8 cellular contexts compared by ENCODE assay signal in the genomic region with DNA sequence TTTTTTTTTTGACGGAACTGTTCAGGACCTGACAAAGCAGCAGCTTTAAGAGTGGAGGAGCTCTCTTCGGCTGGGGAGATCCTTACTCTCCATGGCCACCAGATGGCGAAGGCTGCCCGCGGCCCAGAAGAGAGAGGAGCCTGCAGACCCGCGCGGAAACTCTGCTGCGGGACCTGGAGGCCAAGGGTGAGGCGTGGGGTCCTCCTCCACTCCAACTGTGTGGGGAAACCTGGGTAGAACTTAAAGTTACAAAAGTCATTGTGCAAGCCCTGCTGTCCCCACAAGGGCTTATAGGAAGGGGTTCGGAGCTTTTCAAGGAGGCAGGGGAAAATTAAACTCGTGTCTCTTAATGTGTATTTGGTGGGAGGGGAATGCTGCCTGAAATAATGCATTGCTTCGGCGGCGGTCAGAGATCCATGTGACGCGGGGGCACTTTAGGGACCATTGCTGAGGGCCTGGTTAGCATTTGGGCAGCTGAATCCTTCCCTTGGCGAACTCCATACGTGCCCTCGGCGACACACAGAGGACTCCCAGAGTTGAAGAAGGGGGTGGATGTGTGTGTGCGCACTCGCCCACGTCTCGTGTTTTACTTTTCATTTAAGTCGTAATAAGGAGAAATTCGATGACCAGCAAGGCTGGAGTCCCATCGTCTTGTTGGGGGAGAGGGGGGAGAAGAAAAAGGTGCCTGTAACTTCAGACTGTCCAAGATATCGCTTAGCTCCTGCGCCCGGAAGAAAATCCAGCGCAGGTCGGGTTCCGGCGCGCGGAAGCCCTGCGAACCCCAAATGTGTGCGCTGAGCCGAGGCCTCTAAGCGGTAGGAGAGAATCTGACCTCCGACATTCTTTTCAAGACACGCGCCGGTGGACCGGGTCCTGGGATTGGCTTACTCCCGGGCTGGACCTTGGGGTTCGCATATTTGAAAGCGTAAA. TPM values are rescaled to one million over a fixed set of nuclear protein-coding genes. Genes with fewer than 3 reads are reported as not detected.
DNase-seq lines count a peak whose midpoint lies in the region; ATAC-seq and TF ChIP-seq lines count a peak whose summit lies in the region.

No MANE protein-coding gene starts in this region.

- BruUV-seq in Calu3 (replicated peaks; lab: Mats Ljungman, UMichigan) = no TSS peak

- no peaks in the 10 kb centered on the region for H3F3A ChIP-seq in neural cell (ENCODE audit: insufficient read depth, low read length, poor library complexity, severe bottlenecking)

- TF ChIP-seq EP300 in neural cell (conservative IDR thresholded peaks at IDR 0.05; ENCODE audit: poor library complexity, severe bottlenecking) (no peak), stomach (IDR thresholded peaks at IDR 0.05) (no peak)

- H3K27ac ChIP-seq in Peyer's patch (peak overlapping the region in 2 of 4 donors; percentile 2 to 35), neural cell (ENCODE audit: low read length) (no peak overlapping the region), stomach (peak overlapping the region in 3 of 5 donors; percentile 23 to 46 (median 28))

- peak; percentile 45 for TF ChIP-seq CTCF in Calu3 (IDR thresholded peaks at IDR 0.05; ENCODE audit: unreplicated experiment)
- peak; percentile 51 to 76 (median 70) for TF ChIP-seq CTCF in Peyer's patch (IDR thresholded peaks at IDR 0.05)
- TF ChIP-seq CTCF in fibroblast of pulmonary artery (IDR thresholded peaks at IDR 0.05; ENCODE audit: low read length, missing control alignments) = peak; percentile 74
- peak; percentile 81 for TF ChIP-seq CTCF in neural cell (IDR thresholded peaks at IDR 0.05; ENCODE audit: poor library complexity, severe bottlenecking)
- TF ChIP-seq CTCF in stomach (IDR thresholded peaks at IDR 0.05) = peak in 5 of 7 experiments; percentile 57 to 80 (median 67)

- no peak overlapping the region for H3K27ac Mint-ChIP-seq in Calu3 (ENCODE audit: unreplicated experiment)
- H3K27ac Mint-ChIP-seq in activated T-helper 2 cell treated with anti-CD3 and anti-CD28 coated beads, Interferon-gamma antibody, Interleukin-2, Interleukin-4, amounts not matched to agents 10 μg/mL and 5 μg/mL and 100 μg/mL, durations not matched to agents 14 hours and 24 hours and 36 hours = peak overlapping the region; percentile 85

- no peak overlapping the region for H3K4me2 ChIP-seq in neural cell (ENCODE audit: low read length)

- DNase-seq in Calu3 (peak; percentile 75), HT-29 (ENCODE audit: low spot score) (peak; percentile 63), Peyer's patch (peak; percentile 74 to 88 (median 75)), fibroblast of pulmonary artery (ENCODE audit: low read depth) (peak; percentile 87), stomach (peak; percentile 76)
- peak; percentile 76 for DNase-seq in activated T-helper 2 cell treated with anti-CD3 and anti-CD28 coated beads, Interferon-gamma antibody, Interleukin-2, Interleukin-4, amounts not matched to agents 10 μg/mL and 5 μg/mL and 100 μg/mL, durations not matched to agents 14 hours and 24 hours and 36 hours (ENCODE audit: low spot score)

- H3K9me3 Mint-ChIP-seq in Calu3 (ENCODE audit: low read depth, unreplicated experiment) = no peaks in the 10 kb centered on the region
- no peaks in the 10 kb centered on the region for H3K9me3 Mint-ChIP-seq in activated T-helper 2 cell treated with anti-CD3 and anti-CD28 coated beads, Interferon-gamma antibody, Interleukin-2, Interleukin-4, amounts not matched to agents 10 μg/mL and 5 μg/mL and 100 μg/mL, durations not matched to agents 14 hours and 24 hours and 36 hours

- H3K4me1 ChIP-seq in Peyer's patch = peaks cover 0 to 23% (median 4%) of the 10 kb centered on the region in 4 donors
- H3K4me1 ChIP-seq in stomach = peaks cover 24 to 40% (median 33%) of the 10 kb centered on the region in 4 donors

- H3K27me3 ChIP-seq in Peyer's patch (peaks cover 0 to 11% of the 10 kb centered on the region in 2 donors), neural cell (ENCODE audit: insufficient read depth, low read depth, low read length) (peaks cover 59% of the 10 kb centered on the region), stomach (peaks cover 7 to 60% (median 44%) of the 10 kb centered on the region in 3 donors)

- H3K36me3 ChIP-seq in Peyer's patch (no peaks in the 10 kb centered on the region), neural cell (ENCODE audit: insufficient read depth, low read length) (no peaks in the 10 kb centered on the region), stomach (no peaks in the 10 kb centered on the region)

- H3K36me3 Mint-ChIP-seq in Calu3 (ENCODE audit: insufficient read depth, unreplicated experiment) = peaks cover 5% of the 10 kb centered on the region
- peaks cover 12% of the 10 kb centered on the region for H3K36me3 Mint-ChIP-seq in activated T-helper 2 cell treated with anti-CD3 and anti-CD28 coated beads, Interferon-gamma antibody, Interleukin-2, Interleukin-4, amounts not matched to agents 10 μg/mL and 5 μg/mL and 100 μg/mL, durations not matched to agents 14 hours and 24 hours and 36 hours (ENCODE audit: low read depth)

- H3K9me3 ChIP-seq in Peyer's patch = no peaks in the 10 kb centered on the region
- no peaks in the 10 kb centered on the region for H3K9me3 ChIP-seq in neural cell (ENCODE audit: low read length)
- H3K9me3 ChIP-seq in stomach = no peaks in the 10 kb centered on the region

- peak; percentile 97 for ATAC-seq in GM21367 (IDR thresholded peaks at IDR 0.05; ENCODE audit: unreplicated experiment)

- intact Hi-C loops in Calu3 (cut with micrococcal nuclease; ENCODE audit: unreplicated experiment) (loop anchor here (1.0 to 5.0 kb wide), 2 partner anchors 575 to 616 kb away; no protein-coding TSS in a partner anchor), stomach (cut with DNase I; ENCODE audit: low total_unique reads) (loop anchor here (10.0 kb wide), 1 partner anchor 602 kb away; no protein-coding TSS in a partner anchor)
- intact Hi-C loops in activated T-helper 2 cell treated with anti-CD3 and anti-CD28 coated beads, Interferon-gamma antibody, Interleukin-2, Interleukin-4, amounts not matched to agents 10 μg/mL and 5 μg/mL and 100 μg/mL, durations not matched to agents 14 hours and 24 hours and 36 hours (cut with micrococcal nuclease) = loop anchor here (1.0 to 5.0 kb wide), 6 partner anchors 9 to 635 kb away; partner anchors contain the start of genes AZI2 and ZCWPW2

- TF ChIP-seq RAD21 in neural cell (conservative IDR thresholded peaks at IDR 0.05) = peak; percentile 86

- no peaks in the 10 kb centered on the region for H4K20me1 ChIP-seq in neural cell (ENCODE audit: insufficient read depth)

- H3K4me3 Mint-ChIP-seq in Calu3 (ENCODE audit: low read depth, unreplicated experiment) = peak overlapping the region; percentile 68
- peak overlapping the region; percentile 93 for H3K4me3 Mint-ChIP-seq in activated T-helper 2 cell treated with anti-CD3 and anti-CD28 coated beads, Interferon-gamma antibody, Interleukin-2, Interleukin-4, amounts not matched to agents 10 μg/mL and 5 μg/mL and 100 μg/mL, durations not matched to agents 14 hours and 24 hours and 36 hours (ENCODE audit: low read depth)

- no peak overlapping the region for H2AFZ ChIP-seq in neural cell (ENCODE audit: low read depth, low read length)

- TF ChIP-seq POLR2A in Peyer's patch (IDR thresholded peaks at IDR 0.05) (no peak), stomach (IDR thresholded peaks at IDR 0.05) (no peak)

- H3K4me3 ChIP-seq in Peyer's patch = peak overlapping the region; percentile 31 to 68 (median 54)
- peak overlapping the region; percentile 63 for H3K4me3 ChIP-seq in fibroblast of pulmonary artery (replicated peaks; ENCODE audit: low read depth, low read length)
- H3K4me3 ChIP-seq in neural cell (ENCODE audit: low read length) = peak overlapping the region; percentile 57
- peak overlapping the region; percentile 54 to 68 (median 60) for H3K4me3 ChIP-seq in stomach

- whole genome bisulfite sequencing in stomach, 5 donors = 1% methylated on average over 49 of the region's 49 CpGs

- CTCF ChIA-PET in Calu3 (lab: Charles Lee) = interaction anchor here (0.6 to 1.7 kb wide), 7 partner anchors 8 to 616 kb away, joined by 3 to 17 read pairs (median 6); partner anchors contain the start of gene EOMES

- peaks cover 49% of the 10 kb centered on the region for H3K27me3 Mint-ChIP-seq in Calu3 (ENCODE audit: unreplicated experiment)
- peaks cover 52% of the 10 kb centered on the region for H3K27me3 Mint-ChIP-seq in activated T-helper 2 cell treated with anti-CD3 and anti-CD28 coated beads, Interferon-gamma antibody, Interleukin-2, Interleukin-4, amounts not matched to agents 10 μg/mL and 5 μg/mL and 100 μg/mL, durations not matched to agents 14 hours and 24 hours and 36 hours (ENCODE audit: low read depth)

- no peak overlapping the region for H3K9ac ChIP-seq in neural cell (ENCODE audit: low read length)

- H3K9me2 ChIP-seq in neural cell (ENCODE audit: insufficient read depth, low read length) = no peaks in the 10 kb centered on the region

- H3K4me1 Mint-ChIP-seq in Calu3 (ENCODE audit: low read depth, unreplicated experiment) = peaks cover 25% of the 10 kb centered on the region
- H3K4me1 Mint-ChIP-seq in activated T-helper 2 cell treated with anti-CD3 and anti-CD28 coated beads, Interferon-gamma antibody, Interleukin-2, Interleukin-4, amounts not matched to agents 10 μg/mL and 5 μg/mL and 100 μg/mL, durations not matched to agents 14 hours and 24 hours and 36 hours (ENCODE audit: low read depth) = peaks cover 38% of the 10 kb centered on the region

- H3K79me2 ChIP-seq in neural cell (replicated peaks; ENCODE audit: insufficient read depth, low read length) = no peaks in the 10 kb centered on the region

TF ChIP-seq in neural cell, 6 proteins besides CTCF, POLR2A, EP300 and RAD21 (continues in another document):
- TF ChIP-seq POLR2AphosphoS5 (IDR thresholded peaks at IDR 0.05) (no peak), TAF1 (IDR thresholded peaks at IDR 0.05; ENCODE audit: low read depth) (no peak), EZH2 (IDR thresholded peaks at IDR 0.05; ENCODE audit: borderline replicate concordance, insufficient read depth, low read length, poor library complexity, severe bottlenecking) (peak; percentile 51), MXI1 (conservative IDR thresholded peaks at IDR 0.05; ENCODE audit: poor library complexity, severe bottlenecking) (peak; percentile 12), SMC3 (conservative IDR thresholded peaks at IDR 0.05; ENCODE audit: poor library complexity) (peak; percentile 92)

RNA-seq across cellular contexts. Expression of gene EOMES, which starts 9.7 kb away (rescaled TPM):
- total RNA-seq in Calu3 (2022) (0.61 and 0.73 TPM in 2 replicates), Peyer's patch (under 1 TPM in 1 of 4 donors, not detected in 3; 0.70 TPM), stomach (under 1 TPM in 2 of 5 donors, not detected in 3; 0.55 to 0.58 TPM)
- total RNA-seq in HT-29 (2014; rRNA removed; shearing (Covaris generic)) = not detected in 2 replicates
- 5.2 and 5.6 TPM in 2 replicates for total RNA-seq in activated T-helper 2 cell treated with anti-CD3 and anti-CD28 coated beads, Interferon-gamma antibody, Interleukin-2, Interleukin-4, amounts not matched to agents 10 μg/mL and 5 μg/mL and 100 μg/mL, durations not matched to agents 14 hours and 24 hours and 36 hours
- polyA plus RNA-seq in neural cell (0.24 TPM in 1 of 2 replicates, not detected in the other), stomach (under 1 TPM in 2 of 3 donors, not detected in 1; 0.10 to 0.12 TPM)
- polyA minus RNA-seq in neural cell = 0.24 TPM in 1 of 2 replicates, not detected in the other
